In genomic region chr5:95748133-95748532, GRCh38 we compare ENCODE assay signal across 25 cellular contexts. TPM values are rescaled to one million over a fixed set of nuclear protein-coding genes. Genes with fewer than 3 reads are reported as not detected.
DNase-seq lines count a peak whose midpoint lies in the region; ATAC-seq, FAIRE-seq and TF ChIP-seq lines count a peak whose summit lies in the region.
"Had no signal": no experiment of that assay in that cellular context is flagged by ENCODE, and none has a peak within 500 bp of the region (broad histone marks: within the 10 kb centered on the region; RNA-seq: fewer than 3 reads in every experiment).

No MANE protein-coding gene starts in this region.

- ATAC-seq in HepG2 (no peak; the same call in 2 of the 3 replicates), GM18519 (IDR thresholded peaks at IDR 0.05; ENCODE audit: low FRiP score, unreplicated experiment) (no peak), GM18505 (IDR thresholded peaks at IDR 0.05; ENCODE audit: unreplicated experiment) (no peak)

- DNase-seq in cardiac muscle cell (ENCODE audit: low read depth in 1 of 2, low spot score in 1 of 2) (no peak), cardiac septum (ENCODE audit: low spot score) (no peak), HepG2 (ENCODE audit: low spot score) (peak; percentile 36), prostate gland (ENCODE audit: low spot score) (no peak), DMS79 (lab: John Stamatoyannopoulos, UW) (no peak), HUDEP-2 (lab: John Stamatoyannopoulos, UW; ENCODE audit: unreplicated experiment in 76 of 76) (no peak)
- DNase-seq: ACHN; BE2C; Calu3; DND-41; GM23248; H7; NCI-H1105; NCI-H1436 treated with DMSO at 0.1 percent for 48 hours; NCI-H187 treated with DMSO at 0.1 percent for 48 hours; NCI-H2107; NCI-H524 treated with DMSO at 0.1 percent for 48 hours; NCI-H82; NK-92 treated with Interleukin-12 subunit alpha and Interleukin-12 subunit beta, amount 100 ng/mL, for 24 hours; PC-3; SK-N-SH had no signal

- peaks cover 67% of the 10 kb centered on the region for H3K36me3 ChIP-seq in cardiac muscle cell
- peaks cover 8 to 38% of the 10 kb centered on the region in 2 experiments; a peak in 3 of 5 replicates for H3K36me3 ChIP-seq in HepG2 (replicated peaks in 1 of 2; ENCODE audit: control insufficient read depth in 1 of 2, insufficient read depth in 2 of 2, low read length in 2 of 2)
- H3K36me3 ChIP-seq in prostate gland, result peaks cover 0 to 4% of the 10 kb centered on the region in 2 donors

- H3K4me2 ChIP-seq in HepG2 (ENCODE audit: low read depth, low read length), result no peak overlapping the region
- H3K4me2 ChIP-seq: SK-N-SH had no signal

- no peaks in the 10 kb centered on the region for H4K20me1 ChIP-seq in HepG2 (ENCODE audit: insufficient read depth, low read length)

- no TSS peak for BruUV-seq in HepG2 (replicated peaks; lab: Mats Ljungman, UMichigan)

- H3K27me3 ChIP-seq in cardiac muscle cell (no peaks in the 10 kb centered on the region), HepG2 (ENCODE audit: control insufficient read depth in 1 of 2, insufficient read depth in 2 of 2, low read length in 2 of 2) (no peaks in the 10 kb centered on the region), prostate gland (replicated peaks; ENCODE audit: insufficient read depth) (no peaks in the 10 kb centered on the region)
- H3K27me3 ChIP-seq: BE2C had no signal

- TF ChIP-seq CTCF in cardiac muscle cell (IDR thresholded peaks at IDR 0.05; ENCODE audit: low read depth, low read length) (no peak), HepG2 (CRISPR knock-in tag; IDR thresholded peaks at IDR 0.05) (no peak), prostate gland (IDR thresholded peaks at IDR 0.05) (no peak)

- TF ChIP-seq EP300 in HepG2 (IDR thresholded peaks at IDR 0.05; ENCODE audit: low read depth in 2 of 2, low read length in 2 of 2), result no peak
- TF ChIP-seq EP300 in HepG2 (CRISPR knock-in tag; IDR thresholded peaks at IDR 0.05; ENCODE audit: borderline replicate concordance), result no peak

- H3K9me3 ChIP-seq in cardiac muscle cell (ENCODE audit: low read depth) (no peaks in the 10 kb centered on the region), HepG2 (ENCODE audit: low read length) (no peaks in the 10 kb centered on the region), prostate gland (no peaks in the 10 kb centered on the region)
- H3K9me3 ChIP-seq: BE2C, SK-N-SH had no signal

- H3K27ac ChIP-seq in cardiac muscle cell (peak overlapping the region; percentile 55), HepG2 (ENCODE audit: extremely low read length, insufficient read depth, low read length) (no peak overlapping the region), prostate gland (peak overlapping the region; percentile 62 to 74)
- H3K27ac ChIP-seq: 22Rv1, GM23248 had no signal

- FAIRE-seq in HepG2 (lab: Jason Lieb, UNC), result no peak
- FAIRE-seq: GM12892 had no signal

- POLR2A ChIA-PET in HepG2 (lab: Yijun Ruan, JAX), result interaction anchor here (0.7 to 1.7 kb wide), 4 partner anchors 11 to 101 kb away, joined by 3 to 5 read pairs (median 4); partner anchors contain the start of genes GLRX, RFESD and RHOBTB3

- CTCF ChIA-PET in HepG2 (lab: Yijun Ruan, JAX; ENCODE audit: low intra/inter-chr PET ratio, low total read pairs), result no interaction called here

- H3K4me3 ChIP-seq in cardiac muscle cell (no peak overlapping the region), HepG2 (replicated peaks in 1 of 3; ENCODE audit: insufficient read depth in 1 of 3, low read depth in 2 of 3, low read length in 3 of 3) (no peak overlapping the region), prostate gland (no peak overlapping the region)
- H3K4me3 ChIP-seq: GM23248 had no signal

- intact Hi-C loops in cardiac septum (cut with DNase I) (no loop called here), HepG2 (cut with micrococcal nuclease; ENCODE audit: unreplicated experiment) (no loop called here), prostate gland (cut with DNase I) (no loop called here)

- WGBS in HepG2 (ENCODE audit: low lambda C conversion rate), result 23% methylated on average over 2 of the region's 2 CpGs
- WGBS in prostate gland, result 46% methylated on average over 2 of the region's 2 CpGs

- in situ Hi-C loops in HepG2 (cut with HindIII; ENCODE audit: extremely low pct_ligation_motif_present, low pct_unique_long_range_greater_than_20kb), result no loop called here

- TF ChIP-seq POLR2A in HepG2 (IDR thresholded peaks at IDR 0.05; ENCODE audit: insufficient read depth in 1 of 2, low read depth in 2 of 2, low read length in 2 of 2) (no peak), prostate gland (IDR thresholded peaks at IDR 0.05) (no peak), GM18505 (IDR thresholded peaks at IDR 0.05; ENCODE audit: borderline replicate concordance, extremely low read depth, insufficient read depth, insufficient read length) (no peak)

- no peak overlapping the region for H2AFZ ChIP-seq in HepG2 (ENCODE audit: low read length)
- H2AFZ ChIP-seq: GM23248 had no signal

- H3K9ac ChIP-seq in HepG2 (ENCODE audit: insufficient read depth, low read depth, low read length), result no peak overlapping the region
- H3K9ac ChIP-seq: GM23248, SK-N-SH had no signal

- no peaks in the 10 kb centered on the region for H3K79me2 ChIP-seq in HepG2 (ENCODE audit: insufficient read depth, low read length)

- TF ChIP-seq RAD21 in HepG2 (CRISPR knock-in tag; IDR thresholded peaks at IDR 0.05), result no peak

- H3K4me1 ChIP-seq in cardiac muscle cell (ENCODE audit: low read depth) (peaks cover 42% of the 10 kb centered on the region), HepG2 (ENCODE audit: insufficient read depth, low read length) (peaks cover 15% of the 10 kb centered on the region), prostate gland (replicated peaks) (no peaks in the 10 kb centered on the region)

TF ChIP-seq in HepG2, 621 proteins besides CTCF, POLR2A, EP300 and RAD21 (continues in another document):
- TF ChIP-seq FOXP1 (IDR thresholded peaks at IDR 0.05) (no peak), FOXP1 (CRISPR knock-in tag; IDR thresholded peaks at IDR 0.05) (peak; percentile 6; the same call in 1 of the 2 replicates), ZNF891 (CRISPR knock-in tag; IDR thresholded peaks at IDR 0.05) (no peak), MED8 (CRISPR knock-in tag; IDR thresholded peaks at IDR 0.05; ENCODE audit: insufficient replicate concordance) (no peak), GABPA (IDR thresholded peaks at IDR 0.05; ENCODE audit: low read depth, low read length) (no peak), GABPA (CRISPR knock-in tag; IDR thresholded peaks at IDR 0.05; ENCODE audit: low read depth) (no peak), IRF2 (CRISPR knock-in tag; IDR thresholded peaks at IDR 0.05) (no peak), SOX13 (IDR thresholded peaks at IDR 0.05) (no peak), SOX13 (CRISPR knock-in tag; conservative IDR thresholded peaks at IDR 0.05 in 1 of 2, IDR thresholded peaks at IDR 0.05 in 1 of 2) (peak in 1 of 2 experiments; percentile 63; a peak in 2 of 4 replicates)
- TF ChIP-seq, protein P1, sequence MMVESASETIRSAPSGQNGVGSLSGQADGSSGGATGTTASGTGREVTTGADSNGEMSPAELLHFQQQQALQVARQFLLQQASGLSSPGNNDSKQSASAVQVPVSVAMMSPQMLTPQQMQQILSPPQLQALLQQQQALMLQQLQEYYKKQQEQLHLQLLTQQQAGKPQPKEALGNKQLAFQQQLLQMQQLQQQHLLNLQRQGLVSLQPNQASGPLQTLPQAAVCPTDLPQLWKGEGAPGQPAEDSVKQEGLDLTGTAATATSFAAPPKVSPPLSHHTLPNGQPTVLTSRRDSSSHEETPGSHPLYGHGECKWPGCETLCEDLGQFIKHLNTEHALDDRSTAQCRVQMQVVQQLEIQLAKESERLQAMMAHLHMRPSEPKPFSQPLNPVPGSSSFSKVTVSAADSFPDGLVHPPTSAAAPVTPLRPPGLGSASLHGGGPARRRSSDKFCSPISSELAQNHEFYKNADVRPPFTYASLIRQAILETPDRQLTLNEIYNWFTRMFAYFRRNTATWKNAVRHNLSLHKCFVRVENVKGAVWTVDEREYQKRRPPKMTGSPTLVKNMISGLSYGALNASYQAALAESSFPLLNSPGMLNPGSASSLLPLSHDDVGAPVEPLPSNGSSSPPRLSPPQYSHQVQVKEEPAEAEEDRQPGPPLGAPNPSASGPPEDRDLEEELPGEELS (CRISPR knock-in tag; IDR thresholded peaks at IDR 0.05), result 0 out of 2 replicates have a peak, but pooled peaks have one; percentile 16

RNA-seq across cellular contexts. Expression of gene RHOBTB3, which starts 17.0 kb away (rescaled TPM):
- total RNA-seq in cardiac muscle cell, result 343 and 477 TPM in 2 replicates
- 455 and 589 TPM in 2 replicates for polyA plus RNA-seq in cardiac muscle cell
- total RNA-seq in cardiac septum, result 79.0 TPM
- 35.4 and 39.6 TPM in 2 replicates for total RNA-seq in HepG2 (2016; rRNA removed; fragmentation: Illumina TruSeq; extraction: Trizol)
- total RNA-seq in HepG2 (2016; cell fraction: cytosol; rRNA removed; fragmentation: Illumina TruSeq; extraction: Trizol; ENCODE audit: low read depth), result 65.4 and 73.3 TPM in 2 replicates
- 34.8 and 35.7 TPM in 2 replicates for total RNA-seq in HepG2 (2016; cell fraction: insoluble cytoplasmic fraction; rRNA removed; fragmentation: Illumina TruSeq; extraction: Trizol)
- 29.2 and 34.2 TPM in 2 replicates for total RNA-seq in HepG2 (2016; cell fraction: membrane; rRNA removed; fragmentation: Illumina TruSeq; extraction: Trizol)
- total RNA-seq in HepG2 (2016; cell fraction: nucleus; rRNA removed; fragmentation: Illumina TruSeq; extraction: Trizol), result 34.5 and 45.0 TPM in 2 replicates
- 27.8 and 31.6 TPM in 2 replicates for polyA plus RNA-seq in HepG2 (2011; rRNA removed)
- 33.5 and 37.5 TPM in 2 replicates for polyA plus RNA-seq in HepG2 (2011; cell fraction: cytosol; rRNA removed)
- 28.1 and 35.6 TPM in 2 replicates for polyA plus RNA-seq in HepG2 (2011; cell fraction: nucleus; rRNA removed)
- 16.2 and 20.3 TPM in 2 replicates for polyA plus RNA-seq in HepG2 (2012)
- polyA plus RNA-seq in HepG2 (2016; cell fraction: cytosol; fragmentation: Illumina TruSeq; extraction: Trizol; ENCODE audit: low read depth), result 4.4 and 6.7 TPM in 2 replicates
- 31.3 and 33.4 TPM in 2 replicates for polyA plus RNA-seq in HepG2 (2016; cell fraction: insoluble cytoplasmic fraction; fragmentation: Illumina TruSeq; extraction: Trizol; ENCODE audit: low read depth)
- polyA plus RNA-seq in HepG2 (2016; cell fraction: membrane; fragmentation: Illumina TruSeq; extraction: Trizol; ENCODE audit: low read depth), result 11.0 and 11.2 TPM in 2 replicates
- polyA plus RNA-seq in HepG2 (2016; cell fraction: nucleus; fragmentation: Illumina TruSeq; extraction: Trizol; ENCODE audit: insufficient read depth, low read depth), result 31.1 and 35.1 TPM in 2 replicates
- 153 and 617 TPM in 2 replicates for polyA minus RNA-seq in HepG2 (2011; rRNA and poly(A)+ RNA removed; ENCODE audit: low replicate concordance)
- polyA minus RNA-seq in HepG2 (2011; cell fraction: cytosol; rRNA and poly(A)+ RNA removed), result 64.8 and 73.2 TPM in 2 replicates
- polyA minus RNA-seq in HepG2 (2011; cell fraction: nucleus; rRNA and poly(A)+ RNA removed), result 85.0 and 93.4 TPM in 2 replicates
- 100 to 1,000 TPM in 1 of 2 donors, 10 to 100 TPM in 1; 87.3 to 134 TPM for total RNA-seq in prostate gland
